In genomic region chr2:174633621-174633927, GRCh38 we compare ENCODE assay signal across 8 cellular contexts. TPM values are rescaled to one million over a fixed set of nuclear protein-coding genes. Genes with fewer than 3 reads are reported as not detected.
DNase-seq lines count a peak whose midpoint lies in the region; ATAC-seq and TF ChIP-seq lines count a peak whose summit lies in the region.

No MANE protein-coding gene starts in this region.

- intact Hi-C loops in activated CD4-positive, alpha-beta memory T cell treated with anti-CD3 and anti-CD28 coated beads for 36 hours (cut with micrococcal nuclease) = no loop called here

- H4K20me1 ChIP-seq in GM23338 (replicated peaks; ENCODE audit: insufficient read depth) = no peaks in the 10 kb centered on the region

- no peak overlapping the region; the same call in 1 of the 2 replicates for H3K27ac ChIP-seq in GM23338 (ENCODE audit: low read depth)
- H3K27ac ChIP-seq in brain microvascular endothelial cell = no peak overlapping the region

- H3K4me1 ChIP-seq in GM23338 (ENCODE audit: insufficient read depth) = no peaks in the 10 kb centered on the region

- H3K9me2 ChIP-seq in GM23338 (ENCODE audit: insufficient read depth) = no peaks in the 10 kb centered on the region

- no peaks in the 10 kb centered on the region for H3K27me3 Mint-ChIP-seq in GM23338 (ENCODE audit: insufficient read depth, low read depth, poor library complexity)
- no peaks in the 10 kb centered on the region for H3K27me3 Mint-ChIP-seq in activated CD4-positive, alpha-beta memory T cell treated with anti-CD3 and anti-CD28 coated beads for 36 hours
- peaks cover 0 to 6% (median 2%) of the 10 kb centered on the region in 3 donors for H3K27me3 Mint-ChIP-seq in immature natural killer cell (ENCODE audit: low read depth in 3 of 3)
- H3K27me3 Mint-ChIP-seq in stimulated activated naive CD8-positive, alpha-beta T cell treated with anti-CD3 and anti-CD28 coated beads, Interleukin-15, amount 100 ng/mL, for 72 hours = no peaks in the 10 kb centered on the region

- H3K36me3 ChIP-seq in GM23338 (ENCODE audit: insufficient read depth) = no peaks in the 10 kb centered on the region
- H3K36me3 ChIP-seq in brain microvascular endothelial cell (replicated peaks) = no peaks in the 10 kb centered on the region

- POLR2A ChIA-PET in activated CD4-positive, alpha-beta memory T cell treated with anti-CD3 and anti-CD28 coated beads for 36 hours (lab: Charles Lee) = interaction anchor here (0.7 to 5.1 kb wide), 8 partner anchors 9 to 170 kb away, joined by 3 to 126 read pairs (median 8); partner anchors contain the start of gene WIPF1

- no peak for DNase-seq in GM23338 (ENCODE audit: low spot score)
- DNase-seq in activated CD4-positive, alpha-beta memory T cell treated with anti-CD3 and anti-CD28 coated beads for 36 hours = no peak
- DNase-seq in immature natural killer cell = no peak
- DNase-seq in stimulated activated naive CD8-positive, alpha-beta T cell treated with anti-CD3 and anti-CD28 coated beads, Interleukin-15, amount 100 ng/mL, for 72 hours = no peak
- DNase-seq in NCI-H226 = no peak
- DNase-seq in brain microvascular endothelial cell = no peak

- no peaks in the 10 kb centered on the region for H3F3A ChIP-seq in GM23338 (replicated peaks; ENCODE audit: low read depth)

- ATAC-seq in GM23338 (peak; percentile 61), HG03108 (IDR thresholded peaks at IDR 0.05; ENCODE audit: unreplicated experiment) (no peak), HG02798 (IDR thresholded peaks at IDR 0.05; ENCODE audit: poor library complexity, unreplicated experiment) (no peak)
- ATAC-seq in stimulated activated naive CD8-positive, alpha-beta T cell treated with anti-CD3 and anti-CD28 coated beads, Interleukin-15, amount 100 ng/mL, for 72 hours = no peak

- H3K79me2 ChIP-seq in GM23338 (replicated peaks; ENCODE audit: insufficient read depth) = no peaks in the 10 kb centered on the region

- H3K27me3 ChIP-seq in GM23338 (ENCODE audit: insufficient read depth) (no peaks in the 10 kb centered on the region), brain microvascular endothelial cell (replicated peaks) (no peaks in the 10 kb centered on the region)

- H3K36me3 Mint-ChIP-seq in GM23338 (ENCODE audit: low read depth) (no peaks in the 10 kb centered on the region), immature natural killer cell (peaks cover 4 to 12% (median 8%) of the 10 kb centered on the region in 3 donors)
- H3K36me3 Mint-ChIP-seq in activated CD4-positive, alpha-beta memory T cell treated with anti-CD3 and anti-CD28 coated beads for 36 hours = peaks cover 35% of the 10 kb centered on the region

- H3K9me3 Mint-ChIP-seq in GM23338 (no peaks in the 10 kb centered on the region), immature natural killer cell (no peaks in the 10 kb centered on the region)
- no peaks in the 10 kb centered on the region for H3K9me3 Mint-ChIP-seq in activated CD4-positive, alpha-beta memory T cell treated with anti-CD3 and anti-CD28 coated beads for 36 hours
- no peaks in the 10 kb centered on the region for H3K9me3 Mint-ChIP-seq in stimulated activated naive CD8-positive, alpha-beta T cell treated with anti-CD3 and anti-CD28 coated beads, Interleukin-15, amount 100 ng/mL, for 72 hours

- H3K4me3 ChIP-seq in GM23338 = no peak overlapping the region
- H3K4me3 ChIP-seq in brain microvascular endothelial cell (ENCODE audit: low read depth, low read length) = no peak overlapping the region

- H3K27ac Mint-ChIP-seq in GM23338 (no peak overlapping the region), immature natural killer cell (peak overlapping the region; percentile 95 to 99 (median 97))
- peak overlapping the region; percentile 95 for H3K27ac Mint-ChIP-seq in activated CD4-positive, alpha-beta memory T cell treated with anti-CD3 and anti-CD28 coated beads for 36 hours
- peak overlapping the region; percentile 93 to 97 for H3K27ac Mint-ChIP-seq in stimulated activated naive CD8-positive, alpha-beta T cell treated with anti-CD3 and anti-CD28 coated beads, Interleukin-15, amount 100 ng/mL, for 72 hours

- in situ Hi-C loops in brain microvascular endothelial cell (cut with HindIII; ENCODE audit: low pct_ligation_motif_present, low sequenced_read_pairs) = no loop called here

- H2AFZ ChIP-seq in GM23338 = peak overlapping the region; percentile 72; the same call in 1 of the 2 replicates

- H3K4me1 Mint-ChIP-seq in GM23338 (peaks cover 11% of the 10 kb centered on the region), immature natural killer cell (peaks cover 72 to 84% of the 10 kb centered on the region in 2 donors)
- peaks cover 56% of the 10 kb centered on the region for H3K4me1 Mint-ChIP-seq in activated CD4-positive, alpha-beta memory T cell treated with anti-CD3 and anti-CD28 coated beads for 36 hours (ENCODE audit: low read depth)
- peaks cover 73% of the 10 kb centered on the region for H3K4me1 Mint-ChIP-seq in stimulated activated naive CD8-positive, alpha-beta T cell treated with anti-CD3 and anti-CD28 coated beads, Interleukin-15, amount 100 ng/mL, for 72 hours

- CTCF ChIA-PET in activated CD4-positive, alpha-beta memory T cell treated with anti-CD3 and anti-CD28 coated beads for 36 hours (lab: Charles Lee) = interaction anchor here (0.9 to 5.6 kb wide), 12 partner anchors 11 to 61 kb away, joined by 3 to 62 read pairs (median 8); partner anchors contain the start of gene WIPF1

- H3K4me3 Mint-ChIP-seq in GM23338 (no peak overlapping the region), immature natural killer cell (peak overlapping the region; percentile 88 to 99 (median 91))
- peak overlapping the region; percentile 78 for H3K4me3 Mint-ChIP-seq in activated CD4-positive, alpha-beta memory T cell treated with anti-CD3 and anti-CD28 coated beads for 36 hours
- H3K4me3 Mint-ChIP-seq in stimulated activated naive CD8-positive, alpha-beta T cell treated with anti-CD3 and anti-CD28 coated beads, Interleukin-15, amount 100 ng/mL, for 72 hours = peak overlapping the region; percentile 87 to 91

- H3K4me2 ChIP-seq in GM23338 = no peak overlapping the region

- TF ChIP-seq CTCF in GM23338 (conservative IDR thresholded peaks at IDR 0.05; ENCODE audit: low read depth in 2 of 2) (no peak), brain microvascular endothelial cell (IDR thresholded peaks at IDR 0.05; ENCODE audit: low read depth, low read length, missing control alignments) (no peak)

TF ChIP-seq in GM23338, 12 proteins besides CTCF, POLR2A, EP300 and RAD21 (continues in another document):
- TF ChIP-seq EZH2phosphoT487 (IDR thresholded peaks at IDR 0.05; ENCODE audit: unreplicated experiment) (no peak), JUNB (IDR thresholded peaks at IDR 0.05; ENCODE audit: unreplicated experiment) (no peak), POLR2AphosphoS5 (IDR thresholded peaks at IDR 0.05; ENCODE audit: low read depth) (no peak), STAT1 (IDR thresholded peaks at IDR 0.05; ENCODE audit: unreplicated experiment) (no peak), EZH2 (IDR thresholded peaks at IDR 0.05; ENCODE audit: low read depth, unreplicated experiment) (no peak), CREB1 (CRISPR knock-in tag; IDR thresholded peaks at IDR 0.05; ENCODE audit: low read depth) (no peak), ETS1 (IDR thresholded peaks at IDR 0.05) (no peak), ZNF331 (CRISPR knock-in tag; IDR thresholded peaks at IDR 0.05; ENCODE audit: low read depth) (no peak)

RNA-seq across cellular contexts. Expression of gene WIPF1, which starts 36.0 kb away (rescaled TPM):
- 3.8 and 6.0 TPM in 2 replicates for total RNA-seq in GM23338 (2014; rRNA removed; shearing (Covaris generic))
- 3.0 and 4.8 TPM in 2 replicates for polyA plus RNA-seq in GM23338 (2016; fragmentation: Nextera tagmentation; extraction: Ambion mirVana)
- 100 to 1,000 TPM; 170 to 183 TPM for total RNA-seq in activated CD4-positive, alpha-beta memory T cell treated with anti-CD3 and anti-CD28 coated beads for 36 hours
- polyA plus RNA-seq in immature natural killer cell = 100 to 1,000 TPM in 2 of 3 donors, 10 to 100 TPM in 1; 93.7 to 252 (median 131) TPM

Comparison
In these comparisons a context has a peak if more than half of its experiments do, and no peak if none do; other contexts are left out.
1. RNA of gene WIPF1, which starts 36.0 kb away (total RNA-seq): 170 to 183 TPM in activated CD4-positive, alpha-beta memory T cell treated with anti-CD3 and anti-CD28 coated beads for 36 hours; 3.8 to 6.0 TPM in GM23338; every median in the first group is over 10 times any median in the second.